ENCODE assay signal across 26 cellular contexts in genomic region chr11:69306821-69307220, GRCh38. TPM values are rescaled to one million over a fixed set of nuclear protein-coding genes. Genes with fewer than 3 reads are reported as not detected.
"Had no signal": no experiment of that assay in that cellular context is flagged by ENCODE, and none has a peak within 500 bp of the region (broad histone marks: within the 10 kb centered on the region; RNA-seq: fewer than 3 reads in every experiment).

No MANE protein-coding gene starts in this region.

- H3K36me3 ChIP-seq: heart left ventricle, neural progenitor cell, right lobe of liver, spleen, tibial artery had no signal

- H3K27me3 Mint-ChIP-seq: stimulated activated memory B cell treated with anti-CD40 and anti-IgM and Interleukin-4, amounts not matched to agents 10 μg/mL and 1 μg/mL and 100 μg/mL, for 72 hours; stimulated activated naive CD8-positive, alpha-beta T cell treated with anti-CD3 and anti-CD28 coated beads, Interleukin-15, Interleukin-2, amounts not matched to agents 100 ng/mL and 50 ng/mL, for 24 hours had no signal

- H3K36me3 Mint-ChIP-seq: naive thymus-derived CD4-positive, alpha-beta T cell; neural progenitor cell; stimulated activated memory B cell treated with anti-CD40 and anti-IgM and Interleukin-4, amounts not matched to agents 10 μg/mL and 1 μg/mL and 100 μg/mL, for 72 hours had no signal

- H3K27ac ChIP-seq: heart left ventricle, neural progenitor cell, parathyroid adenoma, psoas muscle, spleen, tibial artery had no signal

- ATAC-seq: esophagus mucosa; heart left ventricle; left colon; left ventricle myocardium superior; naive thymus-derived CD4-positive, alpha-beta T cell; psoas muscle; stimulated activated memory B cell treated with anti-CD40 and anti-IgM and Interleukin-4, amounts not matched to agents 10 μg/mL and 1 μg/mL and 100 μg/mL, for 72 hours had no signal

- H3K4me1 ChIP-seq: parathyroid adenoma had no signal

- H3K4me3 Mint-ChIP-seq: naive thymus-derived CD4-positive, alpha-beta T cell; neural progenitor cell; stimulated activated memory B cell treated with anti-CD40 and anti-IgM and Interleukin-4, amounts not matched to agents 10 μg/mL and 1 μg/mL and 100 μg/mL, for 72 hours; stimulated activated naive CD8-positive, alpha-beta T cell treated with anti-CD3 and anti-CD28 coated beads, Interleukin-15, Interleukin-2, amounts not matched to agents 100 ng/mL and 50 ng/mL, for 24 hours had no signal

- H3K9me3 Mint-ChIP-seq: neural progenitor cell; stimulated activated memory B cell treated with anti-CD40 and anti-IgM and Interleukin-4, amounts not matched to agents 10 μg/mL and 1 μg/mL and 100 μg/mL, for 72 hours; stimulated activated naive CD8-positive, alpha-beta T cell treated with anti-CD3 and anti-CD28 coated beads, Interleukin-15, Interleukin-2, amounts not matched to agents 100 ng/mL and 50 ng/mL, for 24 hours had no signal

- H3K27ac Mint-ChIP-seq: neural progenitor cell; stimulated activated memory B cell treated with anti-CD40 and anti-IgM and Interleukin-4, amounts not matched to agents 10 μg/mL and 1 μg/mL and 100 μg/mL, for 72 hours; stimulated activated naive CD8-positive, alpha-beta T cell treated with anti-CD3 and anti-CD28 coated beads, Interleukin-15, Interleukin-2, amounts not matched to agents 100 ng/mL and 50 ng/mL, for 24 hours had no signal

- H3K9me3 ChIP-seq: heart left ventricle, psoas muscle, right lobe of liver, spleen, tibial artery had no signal

- H3K4me3 ChIP-seq: heart left ventricle, lung, neural progenitor cell, psoas muscle, right lobe of liver, spleen, tibial artery had no signal

- DNase-seq: effector memory CD4-positive, alpha-beta T cell; heart left ventricle; hippocampal formation; left colon; left ventricle myocardium superior; mesendoderm; naive thymus-derived CD4-positive, alpha-beta T cell; occipital lobe; psoas muscle; retina; spleen; stimulated activated CD4-positive, alpha-beta T cell treated with anti-CD3 and anti-CD28 coated beads, Interleukin-15, amount 100 ng/mL, for 24 hours; stimulated activated CD4-positive, alpha-beta T cell treated with anti-CD3 and anti-CD28 coated beads, Interleukin-1b, Interleukin-23, amount 100 ng/mL, for 48 hours; stimulated activated CD4-positive, alpha-beta T cell treated with anti-CD3 and anti-CD28 coated beads, Interleukin-4, amount 100 ng/mL, for 24 hours had no signal

- H3K27me3 ChIP-seq: heart left ventricle, neural progenitor cell, right lobe of liver, spleen, tibial artery had no signal

RNA-seq across cellular contexts. Expression of gene MYEOV, which starts 12.9 kb away (rescaled TPM):
- total RNA-seq: frontal cortex, left ventricle myocardium superior, occipital lobe, skeletal muscle tissue, temporal lobe, ureter had no signal
- polyA plus RNA-seq: naive thymus-derived CD4-positive, alpha-beta T cell had no signal
